ENCODE assay signal across 8 cellular contexts in the genomic region with DNA sequence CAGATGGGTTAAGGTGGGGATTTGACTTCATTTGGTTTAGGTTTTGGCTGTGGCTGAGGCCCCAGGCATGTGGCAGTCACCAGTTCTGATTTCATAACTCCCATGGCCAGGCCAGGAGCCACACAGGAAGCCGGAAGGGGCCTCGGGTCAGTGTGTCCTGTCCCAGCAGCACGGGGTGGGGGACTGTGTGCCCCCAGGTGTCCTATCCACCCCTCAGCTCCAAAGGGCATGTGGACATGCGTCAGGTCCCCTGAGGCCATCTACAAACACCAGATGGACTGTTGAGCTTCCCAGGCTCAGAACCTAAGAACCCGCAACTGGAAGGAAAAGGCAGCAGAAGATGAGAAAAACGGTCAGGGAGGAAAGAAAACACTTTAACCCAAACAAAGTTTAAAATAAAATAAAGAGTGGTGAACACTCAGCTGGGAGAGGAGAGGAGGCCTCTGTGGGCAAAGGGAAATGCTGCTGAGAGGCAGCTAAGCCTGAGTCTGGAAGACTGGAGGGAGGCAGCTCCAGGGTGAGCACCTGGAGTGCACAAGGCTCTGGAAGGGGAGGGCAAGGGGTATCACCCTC.
DNase-seq lines count a peak whose midpoint lies in the region; ATAC-seq and TF ChIP-seq lines count a peak whose summit lies in the region.

No MANE protein-coding gene starts in this region.

- peak overlapping the region; percentile 88 for H3K27ac Mint-ChIP-seq in GM23338
- H3K27ac Mint-ChIP-seq in activated CD8-positive, alpha-beta T cell treated with anti-CD3 and anti-CD28 coated beads, Interleukin-2, amount 10 ng/mL, durations not matched to agents 7 days and 5 days: peak overlapping the region; percentile 94

- H3K27me3 Mint-ChIP-seq in GM23338 (ENCODE audit: insufficient read depth, low read depth, poor library complexity): no peaks in the 10 kb centered on the region
- H3K27me3 Mint-ChIP-seq in activated CD8-positive, alpha-beta T cell treated with anti-CD3 and anti-CD28 coated beads, Interleukin-2, amount 10 ng/mL, durations not matched to agents 7 days and 5 days (ENCODE audit: low read depth): no peaks in the 10 kb centered on the region

- no peaks in the 10 kb centered on the region for H3K9me3 ChIP-seq in heart left ventricle
- no peaks in the 10 kb centered on the region for H3K9me3 ChIP-seq in skeletal muscle satellite cell (replicated peaks; ENCODE audit: low read length)

- no peaks in the 10 kb centered on the region for H3K9me2 ChIP-seq in GM23338 (ENCODE audit: insufficient read depth)

- ATAC-seq in GM23338 (no peak; the same call in 2 of the 3 replicates), heart left ventricle (peak; percentile 48 to 74 (median 60)), HG03442 (IDR thresholded peaks at IDR 0.05; ENCODE audit: unreplicated experiment) (no peak)
- peak; percentile 7 for ATAC-seq in activated CD8-positive, alpha-beta T cell treated with anti-CD3 and anti-CD28 coated beads, Interleukin-2, amount 10 ng/mL, durations not matched to agents 7 days and 5 days

- H2AFZ ChIP-seq in GM23338: 0 out of 2 replicates have a peak overlapping the region, but pooled peaks have one; percentile 18

- no peak overlapping the region for H3K9ac ChIP-seq in skeletal muscle satellite cell (ENCODE audit: low read depth, low read length)

- CTCF ChIA-PET in activated CD8-positive, alpha-beta T cell treated with anti-CD3 and anti-CD28 coated beads, Interleukin-2, amount 10 ng/mL, durations not matched to agents 7 days and 5 days (lab: Charles Lee): interaction anchor here (0.7 to 3.0 kb wide), 14 partner anchors 11 to 332 kb away, joined by 3 to 31 read pairs (median 4); no protein-coding TSS in a partner anchor

- no peak overlapping the region; the same call in 2 of the 3 replicates for H3K4me3 Mint-ChIP-seq in GM23338
- peak overlapping the region; percentile 65 for H3K4me3 Mint-ChIP-seq in activated CD8-positive, alpha-beta T cell treated with anti-CD3 and anti-CD28 coated beads, Interleukin-2, amount 10 ng/mL, durations not matched to agents 7 days and 5 days

- in situ Hi-C loops in G401 (cut with HindIII; ENCODE audit: low sequenced_read_pairs): no loop called here

- no peak overlapping the region for H3K4me2 ChIP-seq in GM23338
- H3K4me2 ChIP-seq in skeletal muscle satellite cell (ENCODE audit: low read length): peak overlapping the region; percentile 37

- no peaks in the 10 kb centered on the region for H3K36me3 ChIP-seq in GM23338 (ENCODE audit: insufficient read depth)
- no peaks in the 10 kb centered on the region for H3K36me3 ChIP-seq in heart left ventricle
- H3K36me3 ChIP-seq in skeletal muscle satellite cell (ENCODE audit: insufficient read depth, low read length): no peaks in the 10 kb centered on the region

- H3K4me1 ChIP-seq in GM23338 (ENCODE audit: insufficient read depth): no peaks in the 10 kb centered on the region
- H3K4me1 ChIP-seq in heart left ventricle: peaks cover 3 to 41% (median 30%) of the 10 kb centered on the region in 12 donors
- peaks cover 19% of the 10 kb centered on the region for H3K4me1 ChIP-seq in skeletal muscle satellite cell (ENCODE audit: control insufficient read depth, insufficient read depth, low read length)

- POLR2A ChIA-PET in activated CD8-positive, alpha-beta T cell treated with anti-CD3 and anti-CD28 coated beads, Interleukin-2, amount 10 ng/mL, durations not matched to agents 7 days and 5 days (lab: Charles Lee): interaction anchor here (1.2 to 3.5 kb wide), 6 partner anchors 31 to 323 kb away, joined by 4 to 32 read pairs (median 19); a partner anchor contains a TSS

- intact Hi-C loops in heart left ventricle (cut with DNase I): loop anchor here in 7 of 10 donors (2.0 to 10.0 kb wide), 6 partner anchors 54 to 321 kb away; a partner anchor contains a TSS

- H3K9me3 Mint-ChIP-seq in GM23338: no peaks in the 10 kb centered on the region; the same call in 1 of the 3 replicates
- peaks cover 3% of the 10 kb centered on the region for H3K9me3 Mint-ChIP-seq in activated CD8-positive, alpha-beta T cell treated with anti-CD3 and anti-CD28 coated beads, Interleukin-2, amount 10 ng/mL, durations not matched to agents 7 days and 5 days (ENCODE audit: insufficient read depth)

- H3K4me3 ChIP-seq in GM23338 (no peak overlapping the region), heart left ventricle (no peak overlapping the region), skeletal muscle satellite cell (ENCODE audit: low read length) (no peak overlapping the region)

- no peaks in the 10 kb centered on the region for H3K79me2 ChIP-seq in GM23338 (replicated peaks; ENCODE audit: insufficient read depth)

- DNase-seq in GM23338 (ENCODE audit: low spot score) (no peak), heart left ventricle (peak in 4 of 5 donors; percentile 44 to 74 (median 67)), HPDE6-E6E7 (ENCODE audit: extremely low spot score) (no peak), T1000 (lab: John Stamatoyannopoulos, UW) (no peak), G401 (ENCODE audit: low spot score) (no peak)
- no peak for DNase-seq in activated CD8-positive, alpha-beta T cell treated with anti-CD3 and anti-CD28 coated beads, Interleukin-2, amount 10 ng/mL, durations not matched to agents 7 days and 5 days

- H4K20me1 ChIP-seq in GM23338 (replicated peaks; ENCODE audit: insufficient read depth): no peaks in the 10 kb centered on the region

- H3F3A ChIP-seq in GM23338 (replicated peaks; ENCODE audit: low read depth): no peaks in the 10 kb centered on the region

- TF ChIP-seq CTCF in GM23338 (conservative IDR thresholded peaks at IDR 0.05; ENCODE audit: low read depth in 2 of 2) (no peak), heart left ventricle (IDR thresholded peaks at IDR 0.05) (no peak)

- H3K4me1 Mint-ChIP-seq in GM23338: peaks cover 9% of the 10 kb centered on the region
- H3K4me1 Mint-ChIP-seq in activated CD8-positive, alpha-beta T cell treated with anti-CD3 and anti-CD28 coated beads, Interleukin-2, amount 10 ng/mL, durations not matched to agents 7 days and 5 days (ENCODE audit: low read depth): peaks cover 74% of the 10 kb centered on the region

- H3K27me3 ChIP-seq in GM23338 (ENCODE audit: insufficient read depth) (no peaks in the 10 kb centered on the region), heart left ventricle (no peaks in the 10 kb centered on the region), skeletal muscle satellite cell (ENCODE audit: control insufficient read depth, insufficient read depth, low read length) (peaks cover 12% of the 10 kb centered on the region)

- H3K36me3 Mint-ChIP-seq in GM23338 (ENCODE audit: low read depth): no peaks in the 10 kb centered on the region
- peaks cover 29% of the 10 kb centered on the region for H3K36me3 Mint-ChIP-seq in activated CD8-positive, alpha-beta T cell treated with anti-CD3 and anti-CD28 coated beads, Interleukin-2, amount 10 ng/mL, durations not matched to agents 7 days and 5 days (ENCODE audit: low read depth)

- 34 to 50% (median 38%) methylated on average over 6 of the region's 6 CpGs for WGBS in heart left ventricle, 4 donors

- TF ChIP-seq POLR2A in heart left ventricle (IDR thresholded peaks at IDR 0.05): no peak

- H3K27ac ChIP-seq in GM23338 (ENCODE audit: low read depth) (no peak overlapping the region), heart left ventricle (peak overlapping the region; percentile 62 to 93 (median 77))

TF ChIP-seq in GM23338, 12 proteins besides CTCF, POLR2A, EP300 and RAD21 (continues in another document):
- TF ChIP-seq, protein P1, sequence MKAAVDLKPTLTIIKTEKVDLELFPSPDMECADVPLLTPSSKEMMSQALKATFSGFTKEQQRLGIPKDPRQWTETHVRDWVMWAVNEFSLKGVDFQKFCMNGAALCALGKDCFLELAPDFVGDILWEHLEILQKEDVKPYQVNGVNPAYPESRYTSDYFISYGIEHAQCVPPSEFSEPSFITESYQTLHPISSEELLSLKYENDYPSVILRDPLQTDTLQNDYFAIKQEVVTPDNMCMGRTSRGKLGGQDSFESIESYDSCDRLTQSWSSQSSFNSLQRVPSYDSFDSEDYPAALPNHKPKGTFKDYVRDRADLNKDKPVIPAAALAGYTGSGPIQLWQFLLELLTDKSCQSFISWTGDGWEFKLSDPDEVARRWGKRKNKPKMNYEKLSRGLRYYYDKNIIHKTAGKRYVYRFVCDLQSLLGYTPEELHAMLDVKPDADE (IDR thresholded peaks at IDR 0.05): no peak
- TF ChIP-seq ZNF114 (CRISPR knock-in tag; IDR thresholded peaks at IDR 0.05): no peak
- no peak for TF ChIP-seq EZH2 (IDR thresholded peaks at IDR 0.05; ENCODE audit: low read depth, unreplicated experiment)
- TF ChIP-seq CREB1 (CRISPR knock-in tag; IDR thresholded peaks at IDR 0.05; ENCODE audit: low read depth): no peak
- TF ChIP-seq EZH2phosphoT487 (IDR thresholded peaks at IDR 0.05; ENCODE audit: unreplicated experiment): no peak
- TF ChIP-seq POLR2AphosphoS5 (IDR thresholded peaks at IDR 0.05; ENCODE audit: low read depth): no peak
- TF ChIP-seq, protein P2, sequence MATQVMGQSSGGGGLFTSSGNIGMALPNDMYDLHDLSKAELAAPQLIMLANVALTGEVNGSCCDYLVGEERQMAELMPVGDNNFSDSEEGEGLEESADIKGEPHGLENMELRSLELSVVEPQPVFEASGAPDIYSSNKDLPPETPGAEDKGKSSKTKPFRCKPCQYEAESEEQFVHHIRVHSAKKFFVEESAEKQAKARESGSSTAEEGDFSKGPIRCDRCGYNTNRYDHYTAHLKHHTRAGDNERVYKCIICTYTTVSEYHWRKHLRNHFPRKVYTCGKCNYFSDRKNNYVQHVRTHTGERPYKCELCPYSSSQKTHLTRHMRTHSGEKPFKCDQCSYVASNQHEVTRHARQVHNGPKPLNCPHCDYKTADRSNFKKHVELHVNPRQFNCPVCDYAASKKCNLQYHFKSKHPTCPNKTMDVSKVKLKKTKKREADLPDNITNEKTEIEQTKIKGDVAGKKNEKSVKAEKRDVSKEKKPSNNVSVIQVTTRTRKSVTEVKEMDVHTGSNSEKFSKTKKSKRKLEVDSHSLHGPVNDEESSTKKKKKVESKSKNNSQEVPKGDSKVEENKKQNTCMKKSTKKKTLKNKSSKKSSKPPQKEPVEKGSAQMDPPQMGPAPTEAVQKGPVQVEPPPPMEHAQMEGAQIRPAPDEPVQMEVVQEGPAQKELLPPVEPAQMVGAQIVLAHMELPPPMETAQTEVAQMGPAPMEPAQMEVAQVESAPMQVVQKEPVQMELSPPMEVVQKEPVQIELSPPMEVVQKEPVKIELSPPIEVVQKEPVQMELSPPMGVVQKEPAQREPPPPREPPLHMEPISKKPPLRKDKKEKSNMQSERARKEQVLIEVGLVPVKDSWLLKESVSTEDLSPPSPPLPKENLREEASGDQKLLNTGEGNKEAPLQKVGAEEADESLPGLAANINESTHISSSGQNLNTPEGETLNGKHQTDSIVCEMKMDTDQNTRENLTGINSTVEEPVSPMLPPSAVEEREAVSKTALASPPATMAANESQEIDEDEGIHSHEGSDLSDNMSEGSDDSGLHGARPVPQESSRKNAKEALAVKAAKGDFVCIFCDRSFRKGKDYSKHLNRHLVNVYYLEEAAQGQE (IDR thresholded peaks at IDR 0.05; ENCODE audit: unreplicated experiment): no peak
- no peak for TF ChIP-seq NANOG (IDR thresholded peaks at IDR 0.05; ENCODE audit: borderline replicate concordance)
- no peak for TF ChIP-seq STAT1 (IDR thresholded peaks at IDR 0.05; ENCODE audit: unreplicated experiment)
- TF ChIP-seq JUNB (IDR thresholded peaks at IDR 0.05; ENCODE audit: unreplicated experiment): no peak

Comparison
In these comparisons a context has a peak if more than half of its experiments do, and no peak if none do; other contexts are left out.
1. ATAC-seq: peak in activated CD8-positive, alpha-beta T cell treated with anti-CD3 and anti-CD28 coated beads, Interleukin-2, amount 10 ng/mL, durations not matched to agents 7 days and 5 days (single experiment) and heart left ventricle (4 of 4); none in GM23338 (single experiment) and HG03442 (single experiment).
2. DNase-seq: peak in heart left ventricle (4 of 5); none in GM23338 (single experiment), activated CD8-positive, alpha-beta T cell treated with anti-CD3 and anti-CD28 coated beads, Interleukin-2, amount 10 ng/mL, durations not matched to agents 7 days and 5 days (single experiment), HPDE6-E6E7 (single experiment), T1000 (single experiment) and G401 (single experiment).